8 cellular contexts compared by ENCODE assay signal in the genomic region with DNA sequence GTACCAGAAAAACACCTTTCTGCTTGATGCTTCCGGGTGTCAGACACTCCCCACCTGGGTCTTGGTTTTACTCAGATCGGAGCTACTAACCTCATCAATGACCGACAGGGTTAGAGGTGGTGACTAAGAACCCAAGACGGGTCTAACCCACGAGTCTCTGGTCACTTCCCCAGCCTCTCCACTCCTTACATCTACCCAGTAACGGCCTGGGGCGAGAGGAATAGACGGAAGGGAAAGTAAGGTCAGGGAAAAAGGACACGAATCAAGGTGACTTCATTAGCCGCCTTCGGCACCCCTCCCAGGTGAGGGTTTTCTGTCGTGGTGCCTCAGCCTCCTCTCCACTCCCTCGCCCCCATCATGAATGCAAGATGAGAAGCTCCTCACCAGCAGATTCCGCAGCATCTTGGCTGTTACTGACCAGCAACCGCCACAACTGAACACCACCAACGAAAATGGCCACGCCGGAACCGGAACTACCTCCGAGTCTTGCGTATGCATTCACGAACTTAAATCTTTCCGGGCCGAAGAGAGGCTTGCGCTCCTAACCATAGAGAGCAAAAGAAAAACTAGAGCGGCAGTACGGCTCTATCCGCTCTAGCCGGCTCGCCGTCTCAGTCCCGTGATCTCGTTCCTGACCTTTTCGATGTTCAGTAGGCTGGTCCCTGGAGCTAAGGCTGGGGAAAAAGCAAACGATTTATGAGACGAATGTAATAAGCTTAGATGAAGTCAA. TPM values are rescaled to one million over a fixed set of nuclear protein-coding genes. Genes with fewer than 3 reads are reported as not detected.
A peak's percentile ranks its signal among the peaks of the same experiment; 100 is the strongest.
DNase-seq lines count a peak whose midpoint lies in the region; ATAC-seq and TF ChIP-seq lines count a peak whose summit lies in the region.

COX7A2 (minus strand) TSS at position 469 of the 730 bp plus-strand sequence; CDS start at position 402, 67 bp downstream.

- H3K27ac Mint-ChIP-seq in dendritic cell treated with granulocyte-macrophage colony-stimulating factor and Interleukin-4, amounts not matched to agents 40 ng/mL and 50 ng/mL, for 4 days = peak within 1 kb of the TSS; percentile 99

- DNase-seq in NCI-H774 (lab: John Stamatoyannopoulos, UW) (peak; percentile 99), left lobe of liver (ENCODE audit: low spot score) (peak; percentile 92)
- DNase-seq in activated CD4-positive, alpha-beta T cell treated with anti-CD3 and anti-CD28 coated beads, Interleukin-2, amount 50 U/mL, for 4 hours = peak; percentile 75 to 77
- DNase-seq in stimulated activated CD4-positive, alpha-beta T cell treated with anti-CD3 and anti-CD28 coated beads, Interleukin-2, amount 100 ng/mL, for 4 hours (ENCODE audit: low read depth) = peak; percentile 76

- H3K4me1 Mint-ChIP-seq in dendritic cell treated with granulocyte-macrophage colony-stimulating factor and Interleukin-4, amounts not matched to agents 40 ng/mL and 50 ng/mL, for 4 days (ENCODE audit: low read depth) = peaks cover 24% of the 10 kb centered on the region

- H3K9me3 Mint-ChIP-seq in dendritic cell treated with granulocyte-macrophage colony-stimulating factor and Interleukin-4, amounts not matched to agents 40 ng/mL and 50 ng/mL, for 4 days = no peaks in the 10 kb centered on the region

- intact Hi-C loops in dendritic cell treated with granulocyte-macrophage colony-stimulating factor and Interleukin-4, amounts not matched to agents 40 ng/mL and 50 ng/mL, for 4 days (cut with micrococcal nuclease) = loop anchor here (1.0 to 10.0 kb wide), 2 partner anchors 41 to 361 kb away; partner anchors contain the start of genes SENP6 and TMEM30A

- H3K27ac ChIP-seq in C4-2B = peak within 1 kb of the TSS; percentile 92

- H3K27me3 Mint-ChIP-seq in dendritic cell treated with granulocyte-macrophage colony-stimulating factor and Interleukin-4, amounts not matched to agents 40 ng/mL and 50 ng/mL, for 4 days = peaks cover 11% of the 10 kb centered on the region

- no peak for TF ChIP-seq CTCF in C4-2B (conservative IDR thresholded peaks at IDR 0.05)

- H3K36me3 Mint-ChIP-seq in dendritic cell treated with granulocyte-macrophage colony-stimulating factor and Interleukin-4, amounts not matched to agents 40 ng/mL and 50 ng/mL, for 4 days (ENCODE audit: low read depth) = peaks cover 37% of the 10 kb centered on the region

- peak within 1 kb of the TSS; percentile 98 for H3K4me3 Mint-ChIP-seq in dendritic cell treated with granulocyte-macrophage colony-stimulating factor and Interleukin-4, amounts not matched to agents 40 ng/mL and 50 ng/mL, for 4 days

- ATAC-seq in GM19395 (IDR thresholded peaks at IDR 0.05; ENCODE audit: unreplicated experiment) (peak; percentile 98), HG03565 (IDR thresholded peaks at IDR 0.05; ENCODE audit: unreplicated experiment) (peak; percentile 91), left lobe of liver (peak; percentile 99)

RNA-seq across cellular contexts. Expression of gene COX7A2, which starts in this region (rescaled TPM):
- 183 TPM for total RNA-seq in left lobe of liver

Comparison
In these comparisons a context has a peak if more than half of its experiments do, and no peak if none do; other contexts are left out.
1. Peak in every context shown above with its lines: DNase-seq, ATAC-seq and H3K27ac ChIP-seq.